21 cellular contexts compared by ENCODE assay signal in the genomic region with DNA sequence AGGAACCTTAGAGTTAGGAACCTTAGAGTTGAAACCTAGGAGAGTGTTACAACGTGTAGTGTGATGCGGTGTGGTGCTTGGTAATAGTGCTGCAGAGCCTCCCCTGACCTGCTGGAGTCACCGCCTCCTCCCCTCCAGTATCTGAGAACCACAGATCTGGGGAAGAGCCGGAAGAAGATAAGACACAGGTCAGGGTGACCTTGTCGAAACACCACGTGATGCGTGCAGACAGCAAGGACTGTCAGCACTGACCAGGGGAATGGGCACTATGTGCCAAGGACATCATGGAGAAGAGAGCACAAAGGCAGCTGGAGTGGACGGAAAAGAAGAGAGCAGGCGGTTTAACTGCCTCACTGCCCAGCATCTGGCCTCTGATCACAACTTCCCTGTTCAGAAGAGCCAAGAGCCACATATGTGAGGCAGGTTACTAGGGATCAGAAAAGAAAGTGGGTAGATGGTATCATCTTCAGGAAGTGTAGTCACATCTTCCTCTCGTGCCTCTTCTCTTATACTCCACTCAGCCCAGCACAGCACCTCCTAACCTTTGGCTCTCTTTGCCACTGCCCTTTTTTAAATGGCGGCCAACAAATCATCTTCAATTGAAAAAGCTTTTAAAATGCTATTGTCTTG.
"Had no signal": no experiment of that assay in that cellular context is flagged by ENCODE, and none has a peak within 500 bp of the region (broad histone marks: within the 10 kb centered on the region; RNA-seq: fewer than 3 reads in every experiment).

No MANE protein-coding gene starts in this region.

- H3K27me3 ChIP-seq: heart right ventricle, vagina had no signal

- FAIRE-seq: astrocyte, colon had no signal

- DNase-seq: activated CD4-positive, alpha-beta memory T cell treated with anti-CD3 and anti-CD28 coated beads for 36 hours; activated CD4-positive, alpha-beta T cell treated with anti-CD3 and anti-CD28 coated beads for 48 hours; activated effector memory CD4-positive, alpha-beta T cell treated with anti-CD3 and anti-CD28 coated beads, Interleukin-2, amount 50 U/mL, for 16 hours; activated naive CD4-positive, alpha-beta T cell treated with anti-CD3 and anti-CD28 coated beads, Interleukin-2, amount 10 ng/mL, durations not matched to agents 7 days and 5 days; endodermal cell; heart right ventricle; islet precursor cell; left cardiac atrium; nephron progenitor cell; stimulated activated CD4-positive, alpha-beta T cell treated with anti-CD3 and anti-CD28 coated beads, Interleukin-2, amount 100 ng/mL, for 48 hours; stimulated activated CD8-positive, alpha-beta memory T cell treated with anti-CD3 and anti-CD28 coated beads, Interleukin-4, amount 100 ng/mL, for 48 hours; stimulated activated naive CD4-positive, alpha-beta T cell; T-helper 1 cell had no signal

- H3K4me1 ChIP-seq: vagina had no signal

- H3K4me1 Mint-ChIP-seq: central memory CD8-positive, alpha-beta T cell had no signal

- H3K27me3 Mint-ChIP-seq: activated CD4-positive, alpha-beta memory T cell treated with anti-CD3 and anti-CD28 coated beads for 36 hours; activated naive CD4-positive, alpha-beta T cell treated with anti-CD3 and anti-CD28 coated beads, Interleukin-2, amount 10 ng/mL, durations not matched to agents 7 days and 5 days; central memory CD8-positive, alpha-beta T cell; memory B cell; type B pancreatic cell had no signal

- H3K4me3 Mint-ChIP-seq: activated CD4-positive, alpha-beta memory T cell treated with anti-CD3 and anti-CD28 coated beads for 36 hours; activated naive CD4-positive, alpha-beta T cell treated with anti-CD3 and anti-CD28 coated beads, Interleukin-2, amount 10 ng/mL, durations not matched to agents 7 days and 5 days; central memory CD8-positive, alpha-beta T cell; endodermal cell; memory B cell; nephron progenitor cell; type B pancreatic cell had no signal

- H3K9me3 Mint-ChIP-seq: activated CD4-positive, alpha-beta memory T cell treated with anti-CD3 and anti-CD28 coated beads for 36 hours; activated naive CD4-positive, alpha-beta T cell treated with anti-CD3 and anti-CD28 coated beads, Interleukin-2, amount 10 ng/mL, durations not matched to agents 7 days and 5 days; central memory CD8-positive, alpha-beta T cell; endodermal cell; memory B cell; nephron progenitor cell; type B pancreatic cell had no signal

- H3K27ac Mint-ChIP-seq: activated CD4-positive, alpha-beta memory T cell treated with anti-CD3 and anti-CD28 coated beads for 36 hours; activated naive CD4-positive, alpha-beta T cell treated with anti-CD3 and anti-CD28 coated beads, Interleukin-2, amount 10 ng/mL, durations not matched to agents 7 days and 5 days; endodermal cell; memory B cell; nephron progenitor cell; type B pancreatic cell had no signal

- H3K27ac ChIP-seq: epithelial cell of prostate, heart right ventricle, thoracic aorta, vagina had no signal

- H3K4me3 ChIP-seq: heart right ventricle, thoracic aorta, vagina had no signal

- H3K9me3 ChIP-seq: heart right ventricle, thoracic aorta, vagina had no signal
